Comparison of ENCODE assay signal across 17 cellular contexts in genomic region chr5:98103807-98104206, GRCh38.
DNase-seq lines count a peak whose midpoint lies in the region; ATAC-seq and TF ChIP-seq lines count a peak whose summit lies in the region.
"Had no signal": no experiment of that assay in that cellular context is flagged by ENCODE, and none has a peak within 500 bp of the region (broad histone marks: within the 10 kb centered on the region; RNA-seq: fewer than 3 reads in every experiment).

No MANE protein-coding gene starts in this region.

- H4K20me1 ChIP-seq in IMR-90 (ENCODE audit: insufficient read depth, low read length), result no peaks in the 10 kb centered on the region
- H4K20me1 ChIP-seq: BLaER1 had no signal

- no peak overlapping the region for H2AFZ ChIP-seq in IMR-90 (replicated peaks; ENCODE audit: low read length, poor library complexity)

- 0 out of 2 replicates have a peak, but pooled peaks cover 3% of the 10 kb centered on the region for H3K9me1 ChIP-seq in IMR-90 (ENCODE audit: insufficient read depth, low read length)

- BruUV-seq in IMR-90 (replicated peaks; lab: Mats Ljungman, UMichigan), result no TSS peak

- no peak for TF ChIP-seq RAD21 in IMR-90 (IDR thresholded peaks at IDR 0.05; ENCODE audit: low read length)

- H3K14ac ChIP-seq in IMR-90 (replicated peaks; ENCODE audit: low read depth, low read length), result no peak overlapping the region

- H2AK9ac ChIP-seq in IMR-90 (replicated peaks; ENCODE audit: low read depth, low read length, poor library complexity), result no peak overlapping the region

- H2BK20ac ChIP-seq in IMR-90 (ENCODE audit: low read depth, low read length), result peak overlapping the region; percentile 84

- peaks cover 0 to 3% of the 10 kb centered on the region in 2 experiments; a peak in 2 of 4 replicates for H3K79me1 ChIP-seq in IMR-90 (ENCODE audit: low read depth in 1 of 2, low read length in 2 of 2)

- H3K56ac ChIP-seq in IMR-90 (ENCODE audit: extremely low read depth, insufficient read depth, low read length), result no peak overlapping the region

- TF ChIP-seq POLR2A in IMR-90 (IDR thresholded peaks at IDR 0.05; ENCODE audit: low read depth, low read length), result no peak

- whole genome bisulfite sequencing in IMR-90 (ENCODE audit: extremely low coverage in 2 of 2, insufficient read length in 1 of 2), 2 experiments, result no CpG with 5 or more reads among the region's 5 CpGs

- H2AK5ac ChIP-seq in IMR-90 (ENCODE audit: low read depth, low read length), result peak overlapping the region; percentile 72; the same call in 1 of the 2 replicates

- no peak overlapping the region for H4K5ac ChIP-seq in IMR-90 (ENCODE audit: low read depth, low read length)

- ATAC-seq in IMR-90 (ENCODE audit: low read depth), result no peak
- ATAC-seq in SK-N-SH treated with all-trans-retinoic acid at 6 μM for 48 hours, result no peak
- no peak for ATAC-seq in GM19023 (IDR thresholded peaks at IDR 0.05; ENCODE audit: unreplicated experiment)
- ATAC-seq: CD8-positive, alpha-beta T cell had no signal

- POLR2A ChIA-PET in IMR-90 (lab: Charles Lee; ENCODE audit: unreplicated experiment), result no interaction called here

- no peaks in the 10 kb centered on the region for H3K27me3 ChIP-seq in IMR-90 (ENCODE audit: control insufficient read depth, insufficient read depth, low read length)
- H3K27me3 ChIP-seq: BE2C, BLaER1 had no signal

- H2BK15ac ChIP-seq in IMR-90 (ENCODE audit: low read depth, low read length), result 0 out of 3 replicates have a peak overlapping the region, but pooled peaks have one; percentile 36

- no peak overlapping the region for H3K4ac ChIP-seq in IMR-90 (ENCODE audit: low read depth, low read length)

- peak overlapping the region; percentile 13 for H2BK5ac ChIP-seq in IMR-90 (ENCODE audit: low read depth, low read length, poor library complexity, severe bottlenecking)

- peak overlapping the region; percentile 62; the same call in 1 of the 2 replicates for H2BK120ac ChIP-seq in IMR-90 (ENCODE audit: low read depth, low read length)

- in situ Hi-C loops in IMR-90 (cut with MboI; ENCODE audit: low sequenced_read_pairs), result no loop called here

- peak overlapping the region; percentile 56; the same call in 1 of the 2 replicates for H4K91ac ChIP-seq in IMR-90 (ENCODE audit: insufficient read depth, low read depth, low read length)

- H3K18ac ChIP-seq in IMR-90 (ENCODE audit: low read depth, low read length), result peak overlapping the region; percentile 48; the same call in 1 of the 2 replicates

- intact Hi-C loops in IMR-90 (cut with micrococcal nuclease), result loop anchor here (10.0 kb wide), 1 partner anchor 869 kb away; no protein-coding TSS in a partner anchor

- no peaks in the 10 kb centered on the region for H3K9me3 ChIP-seq in IMR-90 (ENCODE audit: control insufficient read depth, insufficient read depth, low read length)
- H3K9me3 ChIP-seq: BE2C, BLaER1, Caco-2 had no signal

- no peak overlapping the region for H3K4me3 ChIP-seq in IMR-90 (ENCODE audit: insufficient read depth, low read depth, low read length)
- H3K4me3 ChIP-seq: BLaER1 had no signal

- DNase-seq in IMR-90 (no peak), SK-N-DZ (ENCODE audit: low spot score) (peak; percentile 77), NCI-H446 treated with DMSO at 0.1 percent for 48 hours (lab: John Stamatoyannopoulos, UW) (no peak)
- DNase-seq in effector CD8-positive, alpha-beta T cell (lab: John Stamatoyannopoulos, UW), result no peak
- DNase-seq: 8988T; ACHN; BE2C; Caco-2; Calu3; CD4-positive, alpha-beta T cell; CD8-positive, alpha-beta T cell; DMS79 treated with DMSO at 0.1 percent for 48 hours; GF-D8 had no signal

- H3K4me2 ChIP-seq in IMR-90 (ENCODE audit: low read depth, low read length), result no peak overlapping the region

- H3K23ac ChIP-seq in IMR-90 (ENCODE audit: low read depth, low read length), result no peak overlapping the region

- TF ChIP-seq CTCF in IMR-90 (conservative IDR thresholded peaks at IDR 0.05; ENCODE audit: low read depth, low read length), result no peak

- dilution Hi-C loops in IMR-90 (cut with HindIII; ENCODE audit: low sequenced_read_pairs, unreplicated experiment), result no loop called here

- no peak overlapping the region for H3K27ac ChIP-seq in IMR-90 (ENCODE audit: insufficient read depth, low read length)
- H3K27ac ChIP-seq: C4-2B had no signal

- CTCF ChIA-PET in IMR-90 (lab: Yijun Ruan, JAX), result no interaction called here

- no peaks in the 10 kb centered on the region for H3K36me3 ChIP-seq in IMR-90 (ENCODE audit: control insufficient read depth, insufficient read depth, low read length)
- H3K36me3 ChIP-seq: BE2C, BLaER1 had no signal

- no peak overlapping the region for H3K9ac ChIP-seq in IMR-90 (ENCODE audit: low read depth, low read length)
- H3K9ac ChIP-seq: BLaER1 had no signal

- H3K4me1 ChIP-seq in IMR-90 (ENCODE audit: control insufficient read depth, insufficient read depth, low read length), result peaks cover 4% of the 10 kb centered on the region; the same call in 1 of the 2 replicates
- H3K4me1 ChIP-seq: BE2C, Caco-2 had no signal

- peak overlapping the region in 1 of 2 experiments; percentile 61; a peak in 3 of 4 replicates for H4K8ac ChIP-seq in IMR-90 (ENCODE audit: low read depth in 2 of 2, low read length in 2 of 2)

TF ChIP-seq in IMR-90, 13 proteins besides CTCF, POLR2A, EP300 and RAD21 (continues in another document):
- no peak for TF ChIP-seq MAFK (IDR thresholded peaks at IDR 0.05; ENCODE audit: low read depth, low read length)
- no peak for TF ChIP-seq RCOR1 (IDR thresholded peaks at IDR 0.05; ENCODE audit: insufficient replicate concordance, low read length)
- TF ChIP-seq NFE2L2 (IDR thresholded peaks at IDR 0.05; ENCODE audit: low read depth, low read length), result no peak
- no peak for TF ChIP-seq BHLHE40 (IDR thresholded peaks at IDR 0.05; ENCODE audit: low read depth, low read length)
- no peak for TF ChIP-seq CEBPB (IDR thresholded peaks at IDR 0.05; ENCODE audit: low read depth, low read length)
- no peak for TF ChIP-seq MXI1 (IDR thresholded peaks at IDR 0.05; ENCODE audit: borderline replicate concordance, low read depth, low read length)
- no peak for TF ChIP-seq RFX5 (IDR thresholded peaks at IDR 0.05; ENCODE audit: low read depth, low read length)
- TF ChIP-seq, protein P1, sequence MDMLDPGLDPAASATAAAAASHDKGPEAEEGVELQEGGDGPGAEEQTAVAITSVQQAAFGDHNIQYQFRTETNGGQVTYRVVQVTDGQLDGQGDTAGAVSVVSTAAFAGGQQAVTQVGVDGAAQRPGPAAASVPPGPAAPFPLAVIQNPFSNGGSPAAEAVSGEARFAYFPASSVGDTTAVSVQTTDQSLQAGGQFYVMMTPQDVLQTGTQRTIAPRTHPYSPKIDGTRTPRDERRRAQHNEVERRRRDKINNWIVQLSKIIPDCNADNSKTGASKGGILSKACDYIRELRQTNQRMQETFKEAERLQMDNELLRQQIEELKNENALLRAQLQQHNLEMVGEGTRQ (IDR thresholded peaks at IDR 0.05; ENCODE audit: low read depth, low read length), result no peak
- no peak for TF ChIP-seq CHD1 (IDR thresholded peaks at IDR 0.05; ENCODE audit: low read depth, low read length)
- TF ChIP-seq ELK1 (IDR thresholded peaks at IDR 0.05; ENCODE audit: borderline replicate concordance, low read depth, low read length), result no peak
- no peak for TF ChIP-seq SMC3 (IDR thresholded peaks at IDR 0.05; ENCODE audit: low read depth, low read length)
- no peak for TF ChIP-seq MAZ (IDR thresholded peaks at IDR 0.05; ENCODE audit: borderline replicate concordance, low read depth, low read length)

TF ChIP-seq in SK-N-SH treated with all-trans-retinoic acid at 6 μM for 48 hours, 23 proteins besides CTCF, POLR2A, EP300 and RAD21 (continues in another document):
- TF ChIP-seq ISL1 (CRISPR knock-in tag; IDR thresholded peaks at IDR 0.05) (no peak), POU6F1 (CRISPR knock-in tag; IDR thresholded peaks at IDR 0.05; ENCODE audit: borderline replicate concordance, low read depth) (no peak), TCF4 (CRISPR knock-in tag; IDR thresholded peaks at IDR 0.05; ENCODE audit: borderline replicate concordance) (peak; percentile 86; the same call in 1 of the 2 replicates), TOX (CRISPR knock-in tag; IDR thresholded peaks at IDR 0.05; ENCODE audit: borderline replicate concordance) (no peak), SNAI2 (CRISPR knock-in tag; IDR thresholded peaks at IDR 0.05) (no peak), ESRRG (CRISPR knock-in tag; IDR thresholded peaks at IDR 0.05) (no peak)
- TF ChIP-seq, protein P2, sequence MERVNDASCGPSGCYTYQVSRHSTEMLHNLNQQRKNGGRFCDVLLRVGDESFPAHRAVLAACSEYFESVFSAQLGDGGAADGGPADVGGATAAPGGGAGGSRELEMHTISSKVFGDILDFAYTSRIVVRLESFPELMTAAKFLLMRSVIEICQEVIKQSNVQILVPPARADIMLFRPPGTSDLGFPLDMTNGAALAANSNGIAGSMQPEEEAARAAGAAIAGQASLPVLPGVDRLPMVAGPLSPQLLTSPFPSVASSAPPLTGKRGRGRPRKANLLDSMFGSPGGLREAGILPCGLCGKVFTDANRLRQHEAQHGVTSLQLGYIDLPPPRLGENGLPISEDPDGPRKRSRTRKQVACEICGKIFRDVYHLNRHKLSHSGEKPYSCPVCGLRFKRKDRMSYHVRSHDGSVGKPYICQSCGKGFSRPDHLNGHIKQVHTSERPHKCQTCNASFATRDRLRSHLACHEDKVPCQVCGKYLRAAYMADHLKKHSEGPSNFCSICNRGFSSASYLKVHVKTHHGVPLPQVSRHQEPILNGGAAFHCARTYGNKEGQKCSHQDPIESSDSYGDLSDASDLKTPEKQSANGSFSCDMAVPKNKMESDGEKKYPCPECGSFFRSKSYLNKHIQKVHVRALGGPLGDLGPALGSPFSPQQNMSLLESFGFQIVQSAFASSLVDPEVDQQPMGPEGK (CRISPR knock-in tag; IDR thresholded peaks at IDR 0.05; ENCODE audit: borderline replicate concordance), result no peak
